ENCODE assay signal across 18 cellular contexts in genomic region chr5:39943811-39944210, GRCh38.
"Had no signal": no experiment of that assay in that cellular context is flagged by ENCODE, and none has a peak within 500 bp of the region (broad histone marks: within the 10 kb centered on the region; RNA-seq: fewer than 3 reads in every experiment).

No MANE protein-coding gene starts in this region.

- H3K4me3 Mint-ChIP-seq: activated naive CD4-positive, alpha-beta T cell treated with anti-CD3 and anti-CD28 coated beads, Interleukin-2, amount 50 U/mL, for 24 hours; naive B cell had no signal

- ATAC-seq: esophagus mucosa; foreskin keratinocyte; left lung; stimulated activated naive CD8-positive, alpha-beta T cell treated with anti-CD3 and anti-CD28 coated beads, Interleukin-15, Interleukin-2, amounts not matched to agents 100 U/mL and 50 U/mL, for 24 hours had no signal

- H3K36me3 Mint-ChIP-seq: activated naive CD4-positive, alpha-beta T cell treated with anti-CD3 and anti-CD28 coated beads, Interleukin-2, amount 50 U/mL, for 24 hours; naive B cell had no signal

- H3K36me3 ChIP-seq: adrenal gland, cardiac muscle cell, left lung, upper lobe of left lung had no signal

- H3K4me3 ChIP-seq: adrenal gland, cardiac muscle cell, left lung, lung, upper lobe of left lung had no signal

- H3K27ac Mint-ChIP-seq: activated naive CD4-positive, alpha-beta T cell treated with anti-CD3 and anti-CD28 coated beads, Interleukin-2, amount 50 U/mL, for 24 hours; naive B cell had no signal

- DNase-seq: activated CD4-positive, alpha-beta T cell treated with anti-CD3 and anti-CD28 coated beads for 1 hour; activated CD4-positive, alpha-beta T cell treated with anti-CD3 and anti-CD28 coated beads, Interleukin-2, amount 50 U/mL, for 1 hour; activated gamma-delta T cell treated with Interleukin-2 at 50 U/mL for 16 hours; activated T-cell treated with anti-CD3 and anti-CD28 coated beads, Interleukin-2, amount 50 U/mL, for 1 hour; adrenal gland; effector CD8-positive, alpha-beta T cell; left lung; naive B cell; occipital lobe; stimulated activated CD4-positive, alpha-beta T cell treated with anti-CD3 and anti-CD28 coated beads, Interleukin-4, amount 100 ng/mL, for 4 hours; stimulated activated naive CD8-positive, alpha-beta T cell treated with anti-CD3 and anti-CD28 coated beads, Interleukin-15, Interleukin-2, amounts not matched to agents 100 U/mL and 50 U/mL, for 24 hours; T-helper 1 cell; upper lobe of left lung had no signal

- H3K27me3 Mint-ChIP-seq: activated naive CD4-positive, alpha-beta T cell treated with anti-CD3 and anti-CD28 coated beads, Interleukin-2, amount 50 U/mL, for 24 hours; naive B cell had no signal

- H3K4me1 Mint-ChIP-seq: naive B cell had no signal

- H3K27me3 ChIP-seq: adrenal gland, cardiac muscle cell, foreskin keratinocyte, left lung, upper lobe of left lung had no signal
